Comparison of ENCODE assay signal across 17 cellular contexts in genomic region chr14:93984070-93984469, GRCh38. TPM values are rescaled to one million over a fixed set of nuclear protein-coding genes. Genes with fewer than 3 reads are reported as not detected.
DNase-seq lines count a peak whose midpoint lies in the region; ATAC-seq and TF ChIP-seq lines count a peak whose summit lies in the region.
"Had no signal": no experiment of that assay in that cellular context is flagged by ENCODE, and none has a peak within 500 bp of the region (broad histone marks: within the 10 kb centered on the region; RNA-seq: fewer than 3 reads in every experiment).

No MANE protein-coding gene starts in this region.

- H3K9me3 Mint-ChIP-seq in HFFc6: no peaks in the 10 kb centered on the region
- no peaks in the 10 kb centered on the region for H3K9me3 Mint-ChIP-seq in neural progenitor cell
- H3K9me3 Mint-ChIP-seq: dendritic cell treated with granulocyte-macrophage colony-stimulating factor and Interleukin-4, amounts not matched to agents 40 ng/mL and 50 ng/mL, for 4 days; immature natural killer cell had no signal

- intact Hi-C loops in psoas muscle (cut with DNase I): no loop called here

- TF ChIP-seq CTCF in HFFc6 (IDR thresholded peaks at IDR 0.05): no peak
- no peak for TF ChIP-seq CTCF in psoas muscle (IDR thresholded peaks at IDR 0.05)
- no peak for TF ChIP-seq CTCF in neural progenitor cell (IDR thresholded peaks at IDR 0.05)
- no peak for TF ChIP-seq CTCF in upper lobe of left lung (IDR thresholded peaks at IDR 0.05)

- H3K27ac ChIP-seq in psoas muscle (peak overlapping the region; percentile 98), neural progenitor cell (no peak overlapping the region), upper lobe of left lung (no peak overlapping the region)

- H3K27ac Mint-ChIP-seq in HFFc6 (no peak overlapping the region), neural progenitor cell (no peak overlapping the region)
- H3K27ac Mint-ChIP-seq: dendritic cell treated with granulocyte-macrophage colony-stimulating factor and Interleukin-4, amounts not matched to agents 40 ng/mL and 50 ng/mL, for 4 days; immature natural killer cell had no signal

- WGBS in psoas muscle, 3 donors: 28 to 37% (median 35%) methylated on average over 3 of the region's 3 CpGs
- 79 to 82% methylated on average over 2 to 3 of the region's 3 CpGs for WGBS in upper lobe of left lung, 2 donors

- H4K20me1 ChIP-seq in neural progenitor cell (ENCODE audit: low read depth): no peaks in the 10 kb centered on the region

- H3K79me2 ChIP-seq in neural progenitor cell (ENCODE audit: low read depth): no peaks in the 10 kb centered on the region

- no peak for TF ChIP-seq EP300 in upper lobe of left lung (IDR thresholded peaks at IDR 0.05)

- no peaks in the 10 kb centered on the region for H3K36me3 Mint-ChIP-seq in HFFc6 (ENCODE audit: low read depth)
- H3K36me3 Mint-ChIP-seq in neural progenitor cell: no peaks in the 10 kb centered on the region
- H3K36me3 Mint-ChIP-seq: immature natural killer cell had no signal

- H3K27me3 ChIP-seq in psoas muscle (ENCODE audit: insufficient read depth in 3 of 3, low read length in 2 of 3) (no peaks in the 10 kb centered on the region), neural progenitor cell (no peaks in the 10 kb centered on the region), upper lobe of left lung (no peaks in the 10 kb centered on the region)

- H3K36me3 ChIP-seq in psoas muscle (ENCODE audit: insufficient read depth in 1 of 2, low read depth in 1 of 2) (no peaks in the 10 kb centered on the region), neural progenitor cell (no peaks in the 10 kb centered on the region), upper lobe of left lung (no peaks in the 10 kb centered on the region)

- H3K4me3 Mint-ChIP-seq in HFFc6 (no peak overlapping the region), neural progenitor cell (no peak overlapping the region)
- H3K4me3 Mint-ChIP-seq: dendritic cell treated with granulocyte-macrophage colony-stimulating factor and Interleukin-4, amounts not matched to agents 40 ng/mL and 50 ng/mL, for 4 days; immature natural killer cell had no signal

- peaks cover 45% of the 10 kb centered on the region for H3K4me1 Mint-ChIP-seq in HFFc6 (ENCODE audit: low read depth)
- peaks cover 35% of the 10 kb centered on the region for H3K4me1 Mint-ChIP-seq in neural progenitor cell

- ATAC-seq in psoas muscle: peak; percentile 54 to 61 (median 57)
- no peak for ATAC-seq in upper lobe of left lung (ENCODE audit: low FRiP score in 2 of 2)

- H3K4me3 ChIP-seq in psoas muscle (no peak overlapping the region), neural progenitor cell (no peak overlapping the region), upper lobe of left lung (no peak overlapping the region)

- no peaks in the 10 kb centered on the region for H3K9me3 ChIP-seq in psoas muscle
- H3K9me3 ChIP-seq in neural progenitor cell (ENCODE audit: low read depth): no peaks in the 10 kb centered on the region
- H3K9me3 ChIP-seq in upper lobe of left lung: no peaks in the 10 kb centered on the region

- H3K27me3 Mint-ChIP-seq in HFFc6 (ENCODE audit: insufficient read depth) (no peaks in the 10 kb centered on the region; the same call in 1 of the 2 replicates), neural progenitor cell (ENCODE audit: insufficient read depth, low read depth) (peaks cover 7% of the 10 kb centered on the region)

- H3K4me1 ChIP-seq in psoas muscle (peaks cover 49% of the 10 kb centered on the region), neural progenitor cell (peaks cover 15% of the 10 kb centered on the region), upper lobe of left lung (no peaks in the 10 kb centered on the region)

- peaks cover 9% of the 10 kb centered on the region for H3F3A ChIP-seq in neural progenitor cell (ENCODE audit: low read depth)

- TF ChIP-seq POLR2A in upper lobe of left lung (IDR thresholded peaks at IDR 0.05): no peak

- DNase-seq in AG20443 (ENCODE audit: low spot score) (peak; percentile 72), HFFc6 (peak; percentile 50), dedifferentiated amniotic fluid mesenchymal stem cell (ENCODE audit: extremely low spot score) (peak; percentile 22), psoas muscle (peak; percentile 55 to 83), neural progenitor cell (ENCODE audit: low spot score) (no peak), GDM1 (lab: John Stamatoyannopoulos, UW) (no peak), NCI-H1930 (lab: John Stamatoyannopoulos, UW) (no peak), upper lobe of left lung (no peak)
- DNase-seq: amniotic stem cell; DMS79; GOT3; immature natural killer cell; stimulated activated CD8-positive, alpha-beta memory T cell treated with anti-CD3 and anti-CD28 coated beads, Interleukin-4, amount 100 ng/mL, for 48 hours; SW 1271 had no signal

- no peak overlapping the region for H3K4me2 ChIP-seq in neural progenitor cell

- no peak overlapping the region for H2AFZ ChIP-seq in neural progenitor cell (replicated peaks)

- no peak overlapping the region for H3K9ac ChIP-seq in neural progenitor cell

RNA-seq across cellular contexts. Expression of gene ASB2, which starts 7.7 kb away (rescaled TPM):
- not detected for total RNA-seq in HFFc6 (2021; fragmentation: NEBNext Ultra II Directional; extraction: Animal tissue kit (Norgen Biotek cat#: 25700))
- 100 to 1,000 TPM; 148 to 443 (median 252) TPM for total RNA-seq in psoas muscle
- 100 to 1,000 TPM in 2 of 3 donors, 10 to 100 TPM in 1; 41.2 to 460 (median 217) TPM for polyA plus RNA-seq in psoas muscle
- 0.62 TPM in 1 of 2 replicates, not detected in the other for total RNA-seq in neural progenitor cell (ENCODE audit: low replicate concordance)
- 1 to 10 TPM in 3 of 6 donors, under 1 TPM in 2, not detected in 1; 0.76 to 2.2 (median 1.9) TPM for total RNA-seq in upper lobe of left lung

RNA-seq across cellular contexts. Expression of gene CCDC197, which starts 13.0 kb away (rescaled TPM):
- total RNA-seq in HFFc6 (2021; fragmentation: NEBNext Ultra II Directional; extraction: Animal tissue kit (Norgen Biotek cat#: 25700)): not detected
- total RNA-seq in psoas muscle (1 to 10 TPM in 3 of 4 donors, under 1 TPM in 1; 0.71 to 3.9 (median 2.2) TPM), neural progenitor cell (ENCODE audit: low replicate concordance) (not detected in 2 replicates), upper lobe of left lung (not detected)
- under 1 TPM; 0.04 to 0.69 (median 0.61) TPM for polyA plus RNA-seq in psoas muscle
- total RNA-seq: mononuclear cell, urinary bladder had no signal
- polyA plus RNA-seq: immature natural killer cell, urinary bladder had no signal

RNA-seq across cellular contexts. Expression of gene OTUB2, which starts 42.1 kb away (rescaled TPM):
- 1 to 10 TPM in 4 of 6 experiments, under 1 TPM in 2; 0.77 to 1.8 (median 1.2) TPM for total RNA-seq in HFFc6 (2021; fragmentation: NEBNext Ultra II Directional; extraction: Animal tissue kit (Norgen Biotek cat#: 25700))
- under 1 TPM; 0.06 to 0.15 (median 0.10) TPM for total RNA-seq in psoas muscle
- under 1 TPM; 0.04 to 0.96 (median 0.09) TPM for polyA plus RNA-seq in psoas muscle
- total RNA-seq in neural progenitor cell (ENCODE audit: low replicate concordance): 6.8 and 9.6 TPM in 2 replicates
- total RNA-seq in upper lobe of left lung: 1 to 10 TPM in 4 of 6 donors, under 1 TPM in 2; 0.22 to 1.8 (median 1.1) TPM

RNA-seq across cellular contexts. Expression of gene FAM181A, which starts 56.9 kb away (rescaled TPM):
- not detected for total RNA-seq in HFFc6 (2021; fragmentation: NEBNext Ultra II Directional; extraction: Animal tissue kit (Norgen Biotek cat#: 25700))
- total RNA-seq in psoas muscle: not detected
- under 1 TPM in 2 of 3 donors, not detected in 1; 0.14 to 0.32 TPM for polyA plus RNA-seq in psoas muscle
- total RNA-seq in neural progenitor cell (ENCODE audit: low replicate concordance): not detected in 2 replicates
- total RNA-seq in upper lobe of left lung: 10 to 100 TPM in 1 of 6 donors, 1 to 10 TPM in 3, not detected in 2; 1.6 to 13.4 (median 1.9) TPM
- total RNA-seq: mononuclear cell, urinary bladder had no signal
- polyA plus RNA-seq: immature natural killer cell, urinary bladder had no signal

Comparison
In these comparisons a context has a peak if more than half of its experiments do, and no peak if none do; other contexts are left out.
1. DNase-seq: peak in AG20443 (single experiment), HFFc6 (single experiment), dedifferentiated amniotic fluid mesenchymal stem cell (single experiment) and psoas muscle (2 of 2); none in neural progenitor cell (single experiment), GDM1 (single experiment), NCI-H1930 (0 of 2) and upper lobe of left lung (0 of 2).
2. ATAC-seq: peak in psoas muscle (4 of 4); none in upper lobe of left lung (0 of 2).
3. RNA of gene ASB2, which starts 7.7 kb away (total RNA-seq): 148 to 443 TPM in psoas muscle; 0.76 to 2.2 TPM in upper lobe of left lung, not detected in HFFc6 and 0.62 TPM in neural progenitor cell; every median in the first group is over 10 times any median in the second.